8 cellular contexts compared by ENCODE assay signal in genomic region chr4:10063544-10064300, GRCh38. TPM values are rescaled to one million over a fixed set of nuclear protein-coding genes. Genes with fewer than 3 reads are reported as not detected.
DNase-seq lines count a peak whose midpoint lies in the region; ATAC-seq, FAIRE-seq and TF ChIP-seq lines count a peak whose summit lies in the region.

No MANE protein-coding gene starts in this region.

- no peaks in the 10 kb centered on the region for H3K9me3 Mint-ChIP-seq in chondrocyte (ENCODE audit: low read depth)

- H3K4me2 ChIP-seq in HepG2 (ENCODE audit: low read depth, low read length): no peak overlapping the region

- FAIRE-seq in HepG2 (lab: Jason Lieb, UNC) (peak; percentile 78), GM12892 (lab: Jason Lieb, UNC) (no peak)

- H3K4me3 Mint-ChIP-seq in chondrocyte (ENCODE audit: unreplicated experiment): no peak overlapping the region

- in situ Hi-C loops in HepG2 (cut with HindIII; ENCODE audit: extremely low pct_ligation_motif_present, low pct_unique_long_range_greater_than_20kb): loop anchor here (5.0 kb wide), 1 partner anchor 301 kb away; no protein-coding TSS in a partner anchor

- POLR2A ChIA-PET in HepG2 (lab: Yijun Ruan, JAX): no interaction called here

- H3K4me1 Mint-ChIP-seq in chondrocyte (ENCODE audit: low read depth): no peaks in the 10 kb centered on the region

- no peaks in the 10 kb centered on the region for H3K36me3 ChIP-seq in HepG2 (replicated peaks in 1 of 2; ENCODE audit: control insufficient read depth in 1 of 2, insufficient read depth in 2 of 2, low read length in 2 of 2)

- no peaks in the 10 kb centered on the region for H4K20me1 ChIP-seq in HepG2 (ENCODE audit: insufficient read depth, low read length)

- H3K9ac ChIP-seq in HepG2 (ENCODE audit: insufficient read depth, low read depth, low read length): no peak overlapping the region

- no peak overlapping the region for H3K27ac Mint-ChIP-seq in chondrocyte (ENCODE audit: unreplicated experiment)

- H3K27me3 ChIP-seq in HepG2 (ENCODE audit: control insufficient read depth in 1 of 2, insufficient read depth in 2 of 2, low read length in 2 of 2): no peaks in the 10 kb centered on the region

- H2AFZ ChIP-seq in HepG2 (ENCODE audit: low read length): no peak overlapping the region

- no TSS peak for BruUV-seq in HepG2 (replicated peaks; lab: Mats Ljungman, UMichigan)

- no peaks in the 10 kb centered on the region for H3K9me3 ChIP-seq in HepG2 (ENCODE audit: low read length)

- CTCF ChIA-PET in HepG2 (lab: Yijun Ruan, JAX; ENCODE audit: low intra/inter-chr PET ratio, low total read pairs): no interaction called here

- TF ChIP-seq POLR2A in HepG2 (IDR thresholded peaks at IDR 0.05; ENCODE audit: insufficient read depth in 1 of 2, low read depth in 2 of 2, low read length in 2 of 2) (no peak), GM12892 (IDR thresholded peaks at IDR 0.05; ENCODE audit: low read depth, low read length) (no peak)

- peak; percentile 37 for DNase-seq in Daoy (ENCODE audit: low read depth)
- DNase-seq in NCI-H2196 treated with DMSO at 0.1 percent for 48 hours (lab: John Stamatoyannopoulos, UW; ENCODE audit: unreplicated experiment): peak; percentile 45
- DNase-seq in chondrocyte (ENCODE audit: low spot score): no peak
- peak; percentile 67 for DNase-seq in HepG2 (ENCODE audit: low spot score)
- DNase-seq in ureter (ENCODE audit: low spot score): peak; percentile 73
- DNase-seq in GM12892 (ENCODE audit: insufficient read length): no peak
- no peak for DNase-seq in NCI-H1436 treated with DMSO at 0.1 percent for 48 hours (lab: John Stamatoyannopoulos, UW)

- ATAC-seq in HepG2 (peak; percentile 99), GM18517 (IDR thresholded peaks at IDR 0.05; ENCODE audit: unreplicated experiment) (no peak)

- peak; percentile 56 for TF ChIP-seq CTCF in chondrocyte (IDR thresholded peaks at IDR 0.05)
- TF ChIP-seq CTCF in HepG2 (CRISPR knock-in tag; IDR thresholded peaks at IDR 0.05): peak; percentile 96

- WGBS in HepG2 (ENCODE audit: low lambda C conversion rate): 64% methylated on average over 8 of the region's 9 CpGs

- peak; percentile 97 for TF ChIP-seq RAD21 in HepG2 (CRISPR knock-in tag; IDR thresholded peaks at IDR 0.05)

- H3K36me3 Mint-ChIP-seq in chondrocyte (ENCODE audit: low read depth): peaks cover 8% of the 10 kb centered on the region

- intact Hi-C loops in HepG2 (cut with micrococcal nuclease; ENCODE audit: unreplicated experiment): loop anchor here (1.0 to 5.0 kb wide), 3 partner anchors 46 to 361 kb away; no protein-coding TSS in a partner anchor

- peaks cover 23% of the 10 kb centered on the region for H3K4me1 ChIP-seq in HepG2 (ENCODE audit: insufficient read depth, low read length)

- H3K79me2 ChIP-seq in HepG2 (ENCODE audit: insufficient read depth, low read length): no peaks in the 10 kb centered on the region

- TF ChIP-seq EP300 in HepG2 (IDR thresholded peaks at IDR 0.05; ENCODE audit: low read depth in 2 of 2, low read length in 2 of 2) (no peak), HepG2 (CRISPR knock-in tag; IDR thresholded peaks at IDR 0.05; ENCODE audit: borderline replicate concordance) (no peak)

- no peak overlapping the region for H3K4me3 ChIP-seq in HepG2 (replicated peaks in 1 of 3; ENCODE audit: insufficient read depth in 1 of 3, low read depth in 2 of 3, low read length in 3 of 3)

- H3K27me3 Mint-ChIP-seq in chondrocyte (ENCODE audit: low read depth): no peaks in the 10 kb centered on the region

- H3K27ac ChIP-seq in HepG2 (ENCODE audit: extremely low read length, insufficient read depth, low read length): no peak overlapping the region

TF ChIP-seq in HepG2, 621 proteins besides CTCF, POLR2A, EP300 and RAD21 (continues in another document):
- TF ChIP-seq TEAD3 (CRISPR knock-in tag; optimal IDR thresholded peaks at IDR 0.05; ENCODE audit: borderline replicate concordance) (peak; percentile 51), JUND (CRISPR knock-in tag; IDR thresholded peaks at IDR 0.05) (peak; percentile 74; the same call in 1 of the 2 replicates), LBX2 (CRISPR knock-in tag; IDR thresholded peaks at IDR 0.05; ENCODE audit: borderline replicate concordance) (no peak), ATF2 (CRISPR knock-in tag; IDR thresholded peaks at IDR 0.05) (peak; percentile 30; the same call in 1 of the 2 replicates), YEATS4 (CRISPR knock-in tag; IDR thresholded peaks at IDR 0.05; ENCODE audit: borderline replicate concordance) (peak; percentile 23; the same call in 1 of the 2 replicates)

RNA-seq across cellular contexts. Expression of gene SLC2A9, which starts 42.4 kb away (rescaled TPM):
- total RNA-seq in Daoy (2014; rRNA removed; shearing (Covaris generic)): 1.2 TPM in 1 of 2 replicates, not detected in the other
- total RNA-seq in chondrocyte (0.72 to 0.95 TPM in 2 of 3 replicates, not detected in the other), HepG2 (2016; rRNA removed; fragmentation: Illumina TruSeq; extraction: Trizol) (19.9 and 36.2 TPM in 2 replicates), ureter (67.5 TPM)
- total RNA-seq in HepG2 (2016; cell fraction: cytosol; rRNA removed; fragmentation: Illumina TruSeq; extraction: Trizol; ENCODE audit: low read depth): 11.2 and 13.2 TPM in 2 replicates
- 20.2 and 36.6 TPM in 2 replicates for total RNA-seq in HepG2 (2016; cell fraction: insoluble cytoplasmic fraction; rRNA removed; fragmentation: Illumina TruSeq; extraction: Trizol)
- 16.6 and 18.8 TPM in 2 replicates for total RNA-seq in HepG2 (2016; cell fraction: membrane; rRNA removed; fragmentation: Illumina TruSeq; extraction: Trizol)
- total RNA-seq in HepG2 (2016; cell fraction: nucleus; rRNA removed; fragmentation: Illumina TruSeq; extraction: Trizol): 46.8 and 63.5 TPM in 2 replicates
- 42.3 and 51.0 TPM in 2 replicates for polyA plus RNA-seq in HepG2 (2011; rRNA removed)
- polyA plus RNA-seq in HepG2 (2011; cell fraction: cytosol; rRNA removed): 40.4 and 40.5 TPM in 2 replicates
- polyA plus RNA-seq in HepG2 (2011; cell fraction: nucleus; rRNA removed): 78.3 and 78.9 TPM in 2 replicates
- 38.0 and 55.5 TPM in 2 replicates for polyA plus RNA-seq in HepG2 (2012)
- polyA plus RNA-seq in HepG2 (2016; cell fraction: cytosol; fragmentation: Illumina TruSeq; extraction: Trizol; ENCODE audit: low read depth): 5.7 and 8.5 TPM in 2 replicates
- polyA plus RNA-seq in HepG2 (2016; cell fraction: insoluble cytoplasmic fraction; fragmentation: Illumina TruSeq; extraction: Trizol; ENCODE audit: low read depth): 16.8 and 19.2 TPM in 2 replicates
- polyA plus RNA-seq in HepG2 (2016; cell fraction: membrane; fragmentation: Illumina TruSeq; extraction: Trizol; ENCODE audit: low read depth): 11.8 and 13.9 TPM in 2 replicates
- 32.8 and 34.3 TPM in 2 replicates for polyA plus RNA-seq in HepG2 (2016; cell fraction: nucleus; fragmentation: Illumina TruSeq; extraction: Trizol; ENCODE audit: insufficient read depth, low read depth)
- 0.09 and 127 TPM in 2 replicates for polyA minus RNA-seq in HepG2 (2011; rRNA and poly(A)+ RNA removed; ENCODE audit: low replicate concordance)
- polyA minus RNA-seq in HepG2 (2011; cell fraction: cytosol; rRNA and poly(A)+ RNA removed): 35.6 and 44.8 TPM in 2 replicates
- polyA minus RNA-seq in HepG2 (2011; cell fraction: nucleus; rRNA and poly(A)+ RNA removed): 124 and 142 TPM in 2 replicates
- polyA plus RNA-seq in GM12892 (2012; ENCODE audit: missing spikeins): 3.6 TPM

RNA-seq across cellular contexts. Expression of gene WDR1, which starts 52.9 kb away (rescaled TPM):
- 394 and 409 TPM in 2 replicates for total RNA-seq in Daoy (2014; rRNA removed; shearing (Covaris generic))
- total RNA-seq in chondrocyte (312 to 483 TPM (median 462 TPM) in 3 replicates), HepG2 (2016; rRNA removed; fragmentation: Illumina TruSeq; extraction: Trizol) (106 and 120 TPM in 2 replicates), ureter (385 TPM)
- 50.7 and 51.7 TPM in 2 replicates for total RNA-seq in HepG2 (2016; cell fraction: cytosol; rRNA removed; fragmentation: Illumina TruSeq; extraction: Trizol; ENCODE audit: low read depth)
- total RNA-seq in HepG2 (2016; cell fraction: insoluble cytoplasmic fraction; rRNA removed; fragmentation: Illumina TruSeq; extraction: Trizol): 98.1 and 109 TPM in 2 replicates
- total RNA-seq in HepG2 (2016; cell fraction: membrane; rRNA removed; fragmentation: Illumina TruSeq; extraction: Trizol): 54.9 and 56.0 TPM in 2 replicates
- total RNA-seq in HepG2 (2016; cell fraction: nucleus; rRNA removed; fragmentation: Illumina TruSeq; extraction: Trizol): 57.3 and 65.4 TPM in 2 replicates
- polyA plus RNA-seq in HepG2 (2011; rRNA removed): 198 and 199 TPM in 2 replicates
- polyA plus RNA-seq in HepG2 (2011; cell fraction: cytosol; rRNA removed): 187 and 226 TPM in 2 replicates
- 166 and 177 TPM in 2 replicates for polyA plus RNA-seq in HepG2 (2011; cell fraction: nucleus; rRNA removed)
- 117 and 122 TPM in 2 replicates for polyA plus RNA-seq in HepG2 (2012)
- polyA plus RNA-seq in HepG2 (2016; cell fraction: cytosol; fragmentation: Illumina TruSeq; extraction: Trizol; ENCODE audit: low read depth): 33.9 and 35.4 TPM in 2 replicates
- 136 and 179 TPM in 2 replicates for polyA plus RNA-seq in HepG2 (2016; cell fraction: insoluble cytoplasmic fraction; fragmentation: Illumina TruSeq; extraction: Trizol; ENCODE audit: low read depth)
- 47.7 and 51.7 TPM in 2 replicates for polyA plus RNA-seq in HepG2 (2016; cell fraction: membrane; fragmentation: Illumina TruSeq; extraction: Trizol; ENCODE audit: low read depth)
- polyA plus RNA-seq in HepG2 (2016; cell fraction: nucleus; fragmentation: Illumina TruSeq; extraction: Trizol; ENCODE audit: insufficient read depth, low read depth): 118 and 124 TPM in 2 replicates
- polyA minus RNA-seq in HepG2 (2011; rRNA and poly(A)+ RNA removed; ENCODE audit: low replicate concordance): 149 and 296 TPM in 2 replicates
- 111 and 136 TPM in 2 replicates for polyA minus RNA-seq in HepG2 (2011; cell fraction: cytosol; rRNA and poly(A)+ RNA removed)
- polyA minus RNA-seq in HepG2 (2011; cell fraction: nucleus; rRNA and poly(A)+ RNA removed): 82.2 and 96.2 TPM in 2 replicates
- polyA plus RNA-seq in GM12892 (2012; ENCODE audit: missing spikeins): 137 TPM

Comparison
In these comparisons a context has a peak if more than half of its experiments do, and no peak if none do; other contexts are left out.
1. DNase-seq: peak in Daoy (single experiment), NCI-H2196 treated with DMSO at 0.1 percent for 48 hours (single experiment), HepG2 (single experiment) and ureter (single experiment); none in chondrocyte (single experiment), GM12892 (single experiment) and NCI-H1436 treated with DMSO at 0.1 percent for 48 hours (single experiment).